Comparison of ENCODE assay signal across 16 cellular contexts in genomic region chr11:31529189-31529588, GRCh38.
"Had no signal": no experiment of that assay in that cellular context is flagged by ENCODE, and none has a peak within 500 bp of the region (broad histone marks: within the 10 kb centered on the region; RNA-seq: fewer than 3 reads in every experiment).

No MANE protein-coding gene starts in this region.

- H3K36me3 ChIP-seq: neutrophil had no signal

- ATAC-seq: effector memory CD8-positive, alpha-beta T cell; foreskin keratinocyte; left cardiac atrium; sciatic nerve; stimulated activated memory B cell treated with anti-CD40 and anti-IgM and Interleukin-4, amounts not matched to agents 10 μg/mL and 1 μg/mL and 100 μg/mL, for 72 hours had no signal

- DNase-seq: effector memory CD8-positive, alpha-beta T cell; erythroblast; foreskin keratinocyte; kidney; left cardiac atrium; mammary epithelial cell; naive thymus-derived CD8-positive, alpha-beta T cell; posterior cingulate gyrus; spleen; stimulated activated CD4-positive, alpha-beta T cell treated with anti-CD3 and anti-CD28 coated beads, Interleukin-15, amount 100 ng/mL, for 24 hours; stimulated activated CD4-positive, alpha-beta T cell treated with anti-CD3 and anti-CD28 coated beads, Interleukin-1b, Interleukin-23, amount 100 ng/mL, for 48 hours; stimulated activated CD4-positive, alpha-beta T cell treated with anti-CD3 and anti-CD28 coated beads, Interleukin-4, amount 100 ng/mL, for 24 hours had no signal

- H3K9me3 ChIP-seq: neutrophil, tibial nerve had no signal

- H3K4me3 ChIP-seq: spleen, tibial nerve had no signal

- H3K4me1 ChIP-seq: foreskin keratinocyte, spleen, tibial nerve had no signal
